ENCODE assay signal across 8 cellular contexts in the genomic region with DNA sequence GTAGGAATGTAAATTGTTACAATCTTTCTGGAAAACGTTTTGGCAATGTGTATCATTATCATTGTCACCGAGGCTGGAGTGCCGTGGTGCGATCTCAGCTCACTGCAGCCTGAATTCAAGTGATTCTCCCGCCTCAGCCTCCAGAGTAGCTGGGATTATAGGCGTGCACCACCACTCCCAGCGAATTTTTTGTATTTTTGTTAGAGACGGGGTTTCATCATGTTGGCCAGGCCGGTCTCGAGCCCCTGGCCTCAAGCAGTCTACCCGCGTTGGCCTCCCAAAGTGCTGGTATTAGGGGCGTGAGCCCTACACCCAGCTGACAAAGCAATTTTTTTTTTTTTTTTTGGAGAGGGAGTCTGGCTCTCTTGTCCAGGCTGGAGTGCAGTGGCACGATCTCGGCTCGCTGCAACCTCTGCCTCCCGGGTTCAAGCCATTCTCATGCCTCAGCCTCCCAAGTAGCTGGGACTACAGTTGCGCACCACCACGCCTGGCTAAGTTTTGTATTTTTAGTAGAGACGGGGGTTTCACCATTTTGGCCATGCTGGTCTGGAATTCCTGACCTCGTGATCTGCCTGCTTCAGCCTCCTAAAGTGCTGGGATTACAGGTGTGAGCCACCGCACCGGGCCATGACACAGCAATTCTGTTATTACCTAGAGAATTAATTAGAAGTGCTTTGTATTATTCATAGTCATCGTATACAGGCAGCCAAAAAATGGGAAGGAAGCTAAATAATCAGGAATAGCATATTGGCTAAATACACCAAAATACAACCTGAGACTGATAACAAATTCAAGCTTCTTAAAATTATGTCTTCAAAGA. TPM values are rescaled to one million over a fixed set of nuclear protein-coding genes. Genes with fewer than 3 reads are reported as not detected.
DNase-seq lines count a peak whose midpoint lies in the region; ATAC-seq and TF ChIP-seq lines count a peak whose summit lies in the region.

No MANE protein-coding gene starts in this region.

- H3K36me3 ChIP-seq in Karpas-422 (ENCODE audit: insufficient read depth, low read length) (peaks cover 14% of the 10 kb centered on the region; the same call in 1 of the 2 replicates), colonic mucosa (no peaks in the 10 kb centered on the region)

- in situ Hi-C loops in GM13977 (cut with MboI; ENCODE audit: low pct_unique_long_range_greater_than_20kb, low sequenced_read_pairs, unreplicated experiment), result no loop called here

- peaks cover 26% of the 10 kb centered on the region for H3K4me1 ChIP-seq in Karpas-422 (ENCODE audit: low read length)
- H3K4me1 ChIP-seq in colonic mucosa, result peaks cover 4% of the 10 kb centered on the region

- peaks cover 5 to 6% (median 6%) of the 10 kb centered on the region in 3 donors for H3K27me3 Mint-ChIP-seq in CD14-positive monocyte (ENCODE audit: low read depth in 3 of 3)
- no peaks in the 10 kb centered on the region for H3K27me3 Mint-ChIP-seq in natural killer cell treated with Interleukin-12 subunit alpha and Interleukin-12 subunit beta and Interleukin-15 and Interleukin-18, amount 100 ng/mL, for 72 hours

- H3K4me3 Mint-ChIP-seq in CD14-positive monocyte, result peak overlapping the region; percentile 97 to 98
- H3K4me3 Mint-ChIP-seq in natural killer cell treated with Interleukin-12 subunit alpha and Interleukin-12 subunit beta and Interleukin-15 and Interleukin-18, amount 100 ng/mL, for 72 hours, result peak overlapping the region; percentile 98

- no peaks in the 10 kb centered on the region for H3K9me2 ChIP-seq in Karpas-422 (replicated peaks; ENCODE audit: insufficient read depth, low read length)

- peaks cover 71% of the 10 kb centered on the region for H3K79me2 ChIP-seq in Karpas-422 (ENCODE audit: low read length)

- peaks cover 17% of the 10 kb centered on the region for H3K4me1 Mint-ChIP-seq in CD14-positive monocyte
- peaks cover 20 to 23% of the 10 kb centered on the region in 2 donors for H3K4me1 Mint-ChIP-seq in natural killer cell treated with Interleukin-12 subunit alpha and Interleukin-12 subunit beta and Interleukin-15 and Interleukin-18, amount 100 ng/mL, for 72 hours (ENCODE audit: low read depth in 2 of 2)

- H3K9me3 ChIP-seq in Karpas-422 (ENCODE audit: low read length) (no peaks in the 10 kb centered on the region), colonic mucosa (no peaks in the 10 kb centered on the region)

- peak overlapping the region in 2 of 7 donors; percentile 40 to 86 for H3K27ac Mint-ChIP-seq in CD14-positive monocyte
- H3K27ac Mint-ChIP-seq in natural killer cell treated with Interleukin-12 subunit alpha and Interleukin-12 subunit beta and Interleukin-15 and Interleukin-18, amount 100 ng/mL, for 72 hours, result peak overlapping the region; percentile 95 to 96

- ATAC-seq in natural killer cell treated with Interleukin-12 subunit alpha and Interleukin-12 subunit beta and Interleukin-15 and Interleukin-18, amount 100 ng/mL, for 72 hours, result no peak
- ATAC-seq in HG03432 (IDR thresholded peaks at IDR 0.05; ENCODE audit: unreplicated experiment) (no peak), HG03469 (IDR thresholded peaks at IDR 0.05; ENCODE audit: unreplicated experiment) (no peak)
- no peak for ATAC-seq in activated CD4-positive, CD25-positive, alpha-beta regulatory T cell treated with anti-CD3 and anti-CD28 coated beads, Interleukin-2, amount 50 U/mL, for 24 hours

- no peaks in the 10 kb centered on the region for H4K20me1 ChIP-seq in Karpas-422 (ENCODE audit: insufficient read depth, low read depth, low read length)

- peaks cover 4 to 9% of the 10 kb centered on the region in 2 donors for H3K36me3 Mint-ChIP-seq in CD14-positive monocyte
- H3K36me3 Mint-ChIP-seq in natural killer cell treated with Interleukin-12 subunit alpha and Interleukin-12 subunit beta and Interleukin-15 and Interleukin-18, amount 100 ng/mL, for 72 hours, result no peaks in the 10 kb centered on the region

- H3K9ac ChIP-seq in Karpas-422 (ENCODE audit: low read length) (peak overlapping the region; percentile 81), colonic mucosa (ENCODE audit: low read depth in 2 of 2, low read length in 2 of 2) (peak overlapping the region in 1 of 2 donors; percentile 34)

- H3K4me2 ChIP-seq in Karpas-422 (ENCODE audit: low read depth, low read length, poor library complexity, severe bottlenecking), result peak overlapping the region; percentile 100

- H3K9me3 Mint-ChIP-seq in CD14-positive monocyte, result no peaks in the 10 kb centered on the region
- H3K9me3 Mint-ChIP-seq in natural killer cell treated with Interleukin-12 subunit alpha and Interleukin-12 subunit beta and Interleukin-15 and Interleukin-18, amount 100 ng/mL, for 72 hours, result no peaks in the 10 kb centered on the region

- H3K27ac ChIP-seq in Karpas-422 (ENCODE audit: low read length), result no peak overlapping the region
- peak overlapping the region; percentile 78 for H3K27ac ChIP-seq in colonic mucosa

- TF ChIP-seq CTCF in CD14-positive monocyte (IDR thresholded peaks at IDR 0.05) (no peak), colonic mucosa (IDR thresholded peaks at IDR 0.05) (no peak), GM13977 (IDR thresholded peaks at IDR 0.05; ENCODE audit: extremely low read depth, insufficient read depth, missing control alignments) (no peak)

- H3K27me3 ChIP-seq in Karpas-422 (ENCODE audit: low read length) (no peaks in the 10 kb centered on the region), colonic mucosa (no peaks in the 10 kb centered on the region)

- H3K4me3 ChIP-seq in Karpas-422 (ENCODE audit: low read length) (peak overlapping the region; percentile 87), colonic mucosa (peak overlapping the region; percentile 72)

- DNase-seq in CD14-positive monocyte (ENCODE audit: low spot score), result no peak
- no peak for DNase-seq in Karpas-422
- no peak for DNase-seq in colonic mucosa
- DNase-seq in natural killer cell treated with Interleukin-12 subunit alpha and Interleukin-12 subunit beta and Interleukin-15 and Interleukin-18, amount 100 ng/mL, for 72 hours (ENCODE audit: low spot score), result no peak
- DNase-seq in GM13977 (ENCODE audit: low spot score), result no peak

- H2AFZ ChIP-seq in Karpas-422 (ENCODE audit: low read length), result no peak overlapping the region

- intact Hi-C loops in CD14-positive monocyte (cut with micrococcal nuclease), result loop anchor here (5.0 to 10.0 kb wide), 2 partner anchors 65 to 1083 kb away; partner anchors contain the start of genes DEPDC4 (in 2 of the 2), SCYL2 (in 2 of the 2) and UTP20 (in 1 of the 2)
- intact Hi-C loops in colonic mucosa (cut with DNase I), result no loop called here

RNA-seq across cellular contexts. Expression of gene ACTR6, which starts 1.2 kb away (rescaled TPM):
- polyA plus RNA-seq in CD14-positive monocyte, result 10 to 100 TPM; 16.2 to 17.8 TPM
- 13.9 and 38.8 TPM in 2 replicates for total RNA-seq in Karpas-422 (2014; rRNA removed; shearing (Covaris generic); ENCODE audit: low replicate concordance)
- 10 to 100 TPM; 24.3 to 37.7 TPM for total RNA-seq in colonic mucosa
- 10 to 100 TPM; 24.0 to 47.6 TPM for total RNA-seq in natural killer cell treated with Interleukin-12 subunit alpha and Interleukin-12 subunit beta and Interleukin-15 and Interleukin-18, amount 100 ng/mL, for 72 hours

RNA-seq across cellular contexts. Expression of gene BLTP3B, which starts 59.1 kb away (rescaled TPM):
- polyA plus RNA-seq in CD14-positive monocyte, result 10 to 100 TPM; 33.4 to 42.5 TPM
- 14.1 and 17.3 TPM in 2 replicates for total RNA-seq in Karpas-422 (2014; rRNA removed; shearing (Covaris generic); ENCODE audit: low replicate concordance)
- 10 to 100 TPM; 20.2 to 23.8 TPM for total RNA-seq in colonic mucosa
- 10 to 100 TPM; 34.2 to 44.6 TPM for total RNA-seq in natural killer cell treated with Interleukin-12 subunit alpha and Interleukin-12 subunit beta and Interleukin-15 and Interleukin-18, amount 100 ng/mL, for 72 hours
